Comparison of ENCODE assay signal across 17 cellular contexts in genomic region chr2:241633561-241633960, GRCh38. TPM values are rescaled to one million over a fixed set of nuclear protein-coding genes. Genes with fewer than 3 reads are reported as not detected.
DNase-seq lines count a peak whose midpoint lies in the region; ATAC-seq and TF ChIP-seq lines count a peak whose summit lies in the region.
"Had no signal": no experiment of that assay in that cellular context is flagged by ENCODE, and none has a peak within 500 bp of the region (broad histone marks: within the 10 kb centered on the region; RNA-seq: fewer than 3 reads in every experiment).

No MANE protein-coding gene starts in this region.

- TF ChIP-seq CTCF in A673 (conservative IDR thresholded peaks at IDR 0.05; ENCODE audit: low read depth, low read length) (no peak), PC-9 (conservative IDR thresholded peaks at IDR 0.05) (no peak), mammary epithelial cell (conservative IDR thresholded peaks at IDR 0.05 in 1 of 2, IDR thresholded peaks at IDR 0.05 in 1 of 2; ENCODE audit: extremely low read depth in 1 of 2, insufficient read depth in 1 of 2, low read depth in 1 of 2, low read length in 2 of 2) (no peak), testis (IDR thresholded peaks at IDR 0.05) (no peak)

- no peak for ATAC-seq in GM19023 (IDR thresholded peaks at IDR 0.05; ENCODE audit: unreplicated experiment)
- ATAC-seq: CD8-positive, alpha-beta T cell; GM23338; HCT116 had no signal

- BruUV-seq in A673 (replicated peaks; lab: Mats Ljungman, UMichigan) (TSS peak; percentile 8), PC-9 (replicated peaks; lab: Mats Ljungman, UMichigan) (TSS peak; percentile 3), mammary epithelial cell (replicated peaks; lab: Mats Ljungman, UMichigan) (TSS peak; percentile 21)

- no peaks in the 10 kb centered on the region for H3K27me3 Mint-ChIP-seq in activated T-helper 2 cell treated with anti-CD3 and anti-CD28 coated beads, Interferon-gamma antibody, Interleukin-2, Interleukin-4, amounts not matched to agents 10 μg/mL and 5 μg/mL and 100 μg/mL, durations not matched to agents 14 hours and 24 hours and 36 hours (ENCODE audit: low read depth)
- H3K27me3 Mint-ChIP-seq: B cell; CD4-positive, CD25-positive, alpha-beta regulatory T cell had no signal

- 87% methylated on average over 12 of the region's 17 CpGs for WGBS in mammary epithelial cell (ENCODE audit: low coverage, missing lambda C conversion rate)
- 95 to 100% methylated on average over 3 to 17 of the region's 17 CpGs for WGBS in testis, 2 donors

- dilution Hi-C loops in mammary epithelial cell (cut with HindIII; ENCODE audit: low sequenced_read_pairs) = no loop called here

- in situ Hi-C loops in mammary epithelial cell (cut with MboI; ENCODE audit: low sequenced_read_pairs in 2 of 2) = no loop called here

- intact Hi-C loops in A673 (cut with micrococcal nuclease; ENCODE audit: unreplicated experiment) = no loop called here
- intact Hi-C loops in PC-9 (cut with micrococcal nuclease; ENCODE audit: unreplicated experiment) = loop anchor here (10.0 kb wide), 1 partner anchor 359 kb away; no protein-coding TSS in a partner anchor
- intact Hi-C loops in mammary epithelial cell (cut with micrococcal nuclease) = no loop called here
- intact Hi-C loops in activated T-helper 2 cell treated with anti-CD3 and anti-CD28 coated beads, Interferon-gamma antibody, Interleukin-2, Interleukin-4, amounts not matched to agents 10 μg/mL and 5 μg/mL and 100 μg/mL, durations not matched to agents 14 hours and 24 hours and 36 hours (cut with micrococcal nuclease) = loop anchor here (10.0 kb wide), 1 partner anchor 479 kb away; the partner anchor contains the start of gene PPP1R7
- intact Hi-C loops in testis (cut with DNase I; ENCODE audit: low total_unique reads) = no loop called here

- H3K27ac Mint-ChIP-seq in activated T-helper 2 cell treated with anti-CD3 and anti-CD28 coated beads, Interferon-gamma antibody, Interleukin-2, Interleukin-4, amounts not matched to agents 10 μg/mL and 5 μg/mL and 100 μg/mL, durations not matched to agents 14 hours and 24 hours and 36 hours = no peak overlapping the region
- H3K27ac Mint-ChIP-seq: B cell; CD4-positive, CD25-positive, alpha-beta regulatory T cell; CD8-positive, alpha-beta T cell; GM23338; H9 had no signal

- no peak for TF ChIP-seq POLR2A in testis (IDR thresholded peaks at IDR 0.05)

- peaks cover 36% of the 10 kb centered on the region for H3K36me3 ChIP-seq in A673 (ENCODE audit: insufficient read depth, low read length, poor library complexity, severe bottlenecking)
- peaks cover 15% of the 10 kb centered on the region for H3K36me3 ChIP-seq in PC-9 (ENCODE audit: low read depth)
- peaks cover 12% of the 10 kb centered on the region for H3K36me3 ChIP-seq in mammary epithelial cell (ENCODE audit: insufficient read depth, low read length)
- H3K36me3 ChIP-seq in testis (ENCODE audit: low read depth, missing control alignments) = no peaks in the 10 kb centered on the region

- CTCF ChIA-PET in A673 (lab: Charles Lee) (no interaction called here), PC-9 (lab: Charles Lee) (no interaction called here), mammary epithelial cell (lab: Charles Lee; ENCODE audit: low non-redundant PET) (no interaction called here)

- H3F3A ChIP-seq in PC-9 (ENCODE audit: insufficient read depth, low read depth) = peaks cover 4% of the 10 kb centered on the region; the same call in 1 of the 2 replicates

- POLR2A ChIA-PET in A673 (lab: Charles Lee; ENCODE audit: low non-redundant PET) (no interaction called here), PC-9 (lab: Charles Lee; ENCODE audit: unreplicated experiment) (interaction anchor here (0.6 kb wide), 1 partner anchor 15 kb away, joined by 10 read pairs; no protein-coding TSS in a partner anchor)

- H4K20me1 ChIP-seq in PC-9 (ENCODE audit: insufficient read depth) (peaks cover 28% of the 10 kb centered on the region), mammary epithelial cell (ENCODE audit: insufficient read depth, low read length) (no peaks in the 10 kb centered on the region)

- no peaks in the 10 kb centered on the region for H3K9me3 Mint-ChIP-seq in activated T-helper 2 cell treated with anti-CD3 and anti-CD28 coated beads, Interferon-gamma antibody, Interleukin-2, Interleukin-4, amounts not matched to agents 10 μg/mL and 5 μg/mL and 100 μg/mL, durations not matched to agents 14 hours and 24 hours and 36 hours
- H3K9me3 Mint-ChIP-seq: CD4-positive, CD25-positive, alpha-beta regulatory T cell; CD8-positive, alpha-beta T cell; H9 had no signal

- H3K4me3 ChIP-seq in A673 (ENCODE audit: low read depth, low read length, poor library complexity, severe bottlenecking) = no peak overlapping the region
- H3K4me3 ChIP-seq in PC-9 = no peak overlapping the region
- no peak overlapping the region for H3K4me3 ChIP-seq in mammary epithelial cell (replicated peaks in 1 of 3; ENCODE audit: insufficient read depth in 1 of 3, low read depth in 2 of 3, low read length in 3 of 3)
- no peak overlapping the region for H3K4me3 ChIP-seq in testis
- H3K4me3 ChIP-seq: BLaER1, GM23338 had no signal

- H3K79me2 ChIP-seq in PC-9 (ENCODE audit: low read depth) = peaks cover 77% of the 10 kb centered on the region
- H3K79me2 ChIP-seq in mammary epithelial cell (ENCODE audit: insufficient read depth, low read length) = peaks cover 89% of the 10 kb centered on the region

- peaks cover 47% of the 10 kb centered on the region for H3K36me3 Mint-ChIP-seq in activated T-helper 2 cell treated with anti-CD3 and anti-CD28 coated beads, Interferon-gamma antibody, Interleukin-2, Interleukin-4, amounts not matched to agents 10 μg/mL and 5 μg/mL and 100 μg/mL, durations not matched to agents 14 hours and 24 hours and 36 hours (ENCODE audit: low read depth)

- DNase-seq in A673 (ENCODE audit: low spot score) = no peak
- DNase-seq in PC-9 = no peak
- DNase-seq in mammary epithelial cell = no peak
- no peak for DNase-seq in activated T-helper 2 cell treated with anti-CD3 and anti-CD28 coated beads, Interferon-gamma antibody, Interleukin-2, Interleukin-4, amounts not matched to agents 10 μg/mL and 5 μg/mL and 100 μg/mL, durations not matched to agents 14 hours and 24 hours and 36 hours (ENCODE audit: low spot score)
- DNase-seq in testis = no peak
- DNase-seq: Caco-2; CD4-positive, CD25-positive, alpha-beta regulatory T cell; CD8-positive, alpha-beta T cell; DMS153; DND-41; H9 had no signal

- no peak overlapping the region for H3K9ac ChIP-seq in mammary epithelial cell (ENCODE audit: insufficient read depth, low read length)
- H3K9ac ChIP-seq: BLaER1 had no signal

- H3K27me3 ChIP-seq in A673 (replicated peaks; ENCODE audit: insufficient read depth, low read depth, low read length, poor library complexity) (no peaks in the 10 kb centered on the region), PC-9 (ENCODE audit: insufficient read depth, low read depth) (no peaks in the 10 kb centered on the region), mammary epithelial cell (ENCODE audit: insufficient read depth, low read length) (no peaks in the 10 kb centered on the region), testis (no peaks in the 10 kb centered on the region)
- H3K27me3 ChIP-seq: BLaER1 had no signal

- H3K9me3 ChIP-seq in A673 (ENCODE audit: low read depth, low read length, poor library complexity, severe bottlenecking) = no peaks in the 10 kb centered on the region
- no peaks in the 10 kb centered on the region for H3K9me3 ChIP-seq in PC-9 (ENCODE audit: insufficient read depth, low read depth)
- H3K9me3 ChIP-seq in mammary epithelial cell (replicated peaks; ENCODE audit: insufficient read depth, low read length) = no peaks in the 10 kb centered on the region
- no peaks in the 10 kb centered on the region for H3K9me3 ChIP-seq in testis
- H3K9me3 ChIP-seq: BLaER1, Caco-2 had no signal

- H3K9me2 ChIP-seq in PC-9 (ENCODE audit: insufficient read depth) = no peaks in the 10 kb centered on the region

- H3K27ac ChIP-seq in A673 (ENCODE audit: low read depth, low read length, poor library complexity, severe bottlenecking) = no peak overlapping the region
- H3K27ac ChIP-seq in PC-9 = no peak overlapping the region
- no peak overlapping the region for H3K27ac ChIP-seq in mammary epithelial cell (ENCODE audit: insufficient read depth, low read depth, low read length)
- H3K27ac ChIP-seq in testis = no peak overlapping the region
- H3K27ac ChIP-seq: BLaER1, C4-2B had no signal

- no peak overlapping the region for H3K4me3 Mint-ChIP-seq in activated T-helper 2 cell treated with anti-CD3 and anti-CD28 coated beads, Interferon-gamma antibody, Interleukin-2, Interleukin-4, amounts not matched to agents 10 μg/mL and 5 μg/mL and 100 μg/mL, durations not matched to agents 14 hours and 24 hours and 36 hours (ENCODE audit: low read depth)
- H3K4me3 Mint-ChIP-seq: B cell; CD8-positive, alpha-beta T cell; GM23338; H9 had no signal

- peaks cover 19% of the 10 kb centered on the region for H3K4me1 Mint-ChIP-seq in activated T-helper 2 cell treated with anti-CD3 and anti-CD28 coated beads, Interferon-gamma antibody, Interleukin-2, Interleukin-4, amounts not matched to agents 10 μg/mL and 5 μg/mL and 100 μg/mL, durations not matched to agents 14 hours and 24 hours and 36 hours (ENCODE audit: low read depth)

- H3K4me1 ChIP-seq in A673 (ENCODE audit: insufficient read depth, low read length, poor library complexity, severe bottlenecking) (peaks cover 2% of the 10 kb centered on the region), PC-9 (replicated peaks; ENCODE audit: insufficient read depth) (peaks cover 14% of the 10 kb centered on the region), mammary epithelial cell (ENCODE audit: insufficient read depth, low read length) (peaks cover 3% of the 10 kb centered on the region), testis (peaks cover 6% of the 10 kb centered on the region)
- H3K4me1 ChIP-seq: Caco-2 had no signal

- H2AFZ ChIP-seq in PC-9 = no peak overlapping the region
- H2AFZ ChIP-seq in mammary epithelial cell (ENCODE audit: low read depth, low read length) = no peak overlapping the region
- H2AFZ ChIP-seq: GM23338 had no signal

- H3K4me2 ChIP-seq in PC-9 (no peak overlapping the region), mammary epithelial cell (ENCODE audit: insufficient read depth, low read depth, low read length) (no peak overlapping the region)
- H3K4me2 ChIP-seq: BLaER1, GM23338 had no signal

RNA-seq across cellular contexts. Expression of gene THAP4, which starts 3.4 kb away (rescaled TPM):
- total RNA-seq in A673 (2021) (82.0 and 84.9 TPM in 2 replicates), PC-9 (2021) (78.2 and 94.8 TPM in 2 replicates), mammary epithelial cell (10 to 100 TPM; 35.8 to 61.1 TPM), testis (10 to 100 TPM; 61.3 to 73.5 TPM)
- polyA plus RNA-seq in mammary epithelial cell (47.5 TPM), testis (ENCODE audit: insufficient read depth, low read depth, low replicate concordance) (73.5 TPM)
- polyA minus RNA-seq in mammary epithelial cell = 28.6 TPM
- total RNA-seq in activated T-helper 2 cell treated with anti-CD3 and anti-CD28 coated beads, Interferon-gamma antibody, Interleukin-2, Interleukin-4, amounts not matched to agents 10 μg/mL and 5 μg/mL and 100 μg/mL, durations not matched to agents 14 hours and 24 hours and 36 hours = 48.7 and 53.3 TPM in 2 replicates

RNA-seq across cellular contexts. Expression of gene ATG4B, which starts 3.9 kb away (rescaled TPM):
- total RNA-seq in A673 (2021) (102 and 122 TPM in 2 replicates), PC-9 (2021) (162 and 177 TPM in 2 replicates), mammary epithelial cell (10 to 100 TPM; 70.3 to 81.0 TPM), testis (100 to 1,000 TPM; 149 to 159 TPM)
- polyA plus RNA-seq in mammary epithelial cell (97.2 TPM), testis (ENCODE audit: insufficient read depth, low read depth, low replicate concordance) (123 TPM)
- polyA minus RNA-seq in mammary epithelial cell = 75.8 TPM
- 117 TPM in 2 replicates for total RNA-seq in activated T-helper 2 cell treated with anti-CD3 and anti-CD28 coated beads, Interferon-gamma antibody, Interleukin-2, Interleukin-4, amounts not matched to agents 10 μg/mL and 5 μg/mL and 100 μg/mL, durations not matched to agents 14 hours and 24 hours and 36 hours

RNA-seq across cellular contexts. Expression of gene DTYMK, which starts 53.1 kb away (rescaled TPM):
- total RNA-seq in A673 (2021) (139 TPM in 2 replicates), PC-9 (2021) (183 and 191 TPM in 2 replicates), mammary epithelial cell (10 to 100 TPM; 10.5 to 49.3 TPM), testis (10 to 100 TPM; 27.4 to 30.0 TPM)
- polyA plus RNA-seq in mammary epithelial cell (52.8 TPM), testis (ENCODE audit: insufficient read depth, low read depth, low replicate concordance) (16.4 TPM)
- 23.0 TPM for polyA minus RNA-seq in mammary epithelial cell
- 95.9 and 98.2 TPM in 2 replicates for total RNA-seq in activated T-helper 2 cell treated with anti-CD3 and anti-CD28 coated beads, Interferon-gamma antibody, Interleukin-2, Interleukin-4, amounts not matched to agents 10 μg/mL and 5 μg/mL and 100 μg/mL, durations not matched to agents 14 hours and 24 hours and 36 hours

Comparison
In these comparisons a context has a peak if more than half of its experiments do, and no peak if none do; other contexts are left out.
1. intact Hi-C loops: an anchor here in PC-9 (10.0 kb wide) and activated T-helper 2 cell treated with anti-CD3 and anti-CD28 coated beads, Interferon-gamma antibody, Interleukin-2, Interleukin-4, amounts not matched to agents 10 μg/mL and 5 μg/mL and 100 μg/mL, durations not matched to agents 14 hours and 24 hours and 36 hours (10.0 kb wide); none called in A673, mammary epithelial cell and testis.